In genomic region chr4:126057371-126057770, GRCh38 we compare ENCODE assay signal across 30 cellular contexts.
"Had no signal": no experiment of that assay in that cellular context is flagged by ENCODE, and none has a peak within 500 bp of the region (broad histone marks: within the 10 kb centered on the region; RNA-seq: fewer than 3 reads in every experiment).

No MANE protein-coding gene starts in this region.

- H3K4me1 ChIP-seq: ascending aorta had no signal

- H3K27ac ChIP-seq: ascending aorta, esophagus squamous epithelium, WERI-Rb-1 had no signal

- H3K27me3 ChIP-seq: ascending aorta, esophagus squamous epithelium had no signal

- ATAC-seq: activated CD4-positive, alpha-beta T cell treated with anti-CD3 and anti-CD28 coated beads for 36 hours; activated CD8-positive, alpha-beta memory T cell treated with anti-CD3 and anti-CD28 coated beads, Interleukin-2, amount 10 ng/mL, durations not matched to agents 7 days and 5 days; activated CD8-positive, alpha-beta T cell treated with anti-CD3 and anti-CD28 coated beads, Interleukin-2, amount 10 ng/mL, durations not matched to agents 7 days and 5 days; activated naive CD4-positive, alpha-beta T cell treated with anti-CD3 and anti-CD28 coated beads, Interleukin-2, amount 50 U/mL, for 72 hours; T-cell had no signal

- FAIRE-seq: colon, endometrium, endothelial cell of umbilical vein, frontal cortex had no signal

- H3K36me3 ChIP-seq: ascending aorta, esophagus squamous epithelium, WERI-Rb-1 had no signal

- H3K9me3 ChIP-seq: ascending aorta, esophagus squamous epithelium had no signal

- DNase-seq: activated B cell treated with CpG ODN at 0.5 μM for 24 hours; activated CD4-positive, alpha-beta memory T cell treated with anti-CD3 and anti-CD28 coated beads for 36 hours; activated CD4-positive, alpha-beta T cell treated with anti-CD3 and anti-CD28 coated beads for 36 hours; activated CD4-positive, alpha-beta T cell treated with anti-CD3 and anti-CD28 coated beads, Interleukin-2, amount 10 ng/mL, durations not matched to agents 24 days and 14 days; activated CD4-positive, CD25-positive, alpha-beta regulatory T cell treated with anti-CD3 and anti-CD28 coated beads, Interleukin-2, amount 50 U/mL, for 72 hours; activated CD8-positive, alpha-beta memory T cell treated with anti-CD3 and anti-CD28 coated beads, Interleukin-2, amount 10 ng/mL, durations not matched to agents 7 days and 5 days; activated CD8-positive, alpha-beta memory T cell treated with anti-CD3 and anti-CD28 coated beads, Interleukin-2, amount 50 U/mL, for 4 hours; activated CD8-positive, alpha-beta T cell treated with anti-CD3 and anti-CD28 coated beads, Interleukin-2, amount 10 ng/mL, durations not matched to agents 7 days and 5 days; activated effector memory CD4-positive, alpha-beta T cell treated with anti-CD3 and anti-CD28 coated beads, Interleukin-2, amount 50 U/mL, for 16 hours; activated naive CD4-positive, alpha-beta T cell treated with anti-CD3 and anti-CD28 coated beads, Interleukin-2, amount 10 ng/mL, durations not matched to agents 7 days and 5 days; activated naive CD8-positive, alpha-beta T cell treated with anti-CD3 and anti-CD28 coated beads, Interleukin-2, amount 10 ng/mL, durations not matched to agents 7 days and 5 days; activated T-cell treated with anti-CD3 and anti-CD28 coated beads, Interleukin-2, amount 50 U/mL, for 1 hour; activated T-cell treated with anti-CD3 and anti-CD28 coated beads, Interleukin-2, amount 50 U/mL, for 48 hours; caudate nucleus; cortex of kidney; dermis blood vessel endothelial cell; effector CD8-positive, alpha-beta T cell; erythroblast; esophagus squamous epithelium; head of caudate nucleus; hippocampal formation; T-cell; T1000; WERI-Rb-1 had no signal

- H3K4me3 ChIP-seq: ascending aorta, esophagus squamous epithelium had no signal
